ENCODE assay signal across 25 cellular contexts in genomic region chr18:46431522-46432171, GRCh38.
DNase-seq lines count a peak whose midpoint lies in the region; FAIRE-seq and TF ChIP-seq lines count a peak whose summit lies in the region.
"Had no signal": no experiment of that assay in that cellular context is flagged by ENCODE, and none has a peak within 500 bp of the region (broad histone marks: within the 10 kb centered on the region; RNA-seq: fewer than 3 reads in every experiment).

No MANE protein-coding gene starts in this region.

- H3K27me3 Mint-ChIP-seq in nephron progenitor cell (ENCODE audit: low read depth, poor library complexity), result peaks cover 5% of the 10 kb centered on the region
- H3K27me3 Mint-ChIP-seq: activated CD8-positive, alpha-beta T cell treated with anti-CD3 and anti-CD28 coated beads for 36 hours; progenitor cell of endocrine pancreas had no signal

- H3K4me3 Mint-ChIP-seq in nephron progenitor cell, result peak overlapping the region; percentile 18
- H3K4me3 Mint-ChIP-seq: activated CD8-positive, alpha-beta T cell treated with anti-CD3 and anti-CD28 coated beads for 36 hours; activated naive CD8-positive, alpha-beta T cell treated with anti-CD3 and anti-CD28 coated beads, Interleukin-2, amount 50 U/mL, for 24 hours; effector memory CD8-positive, alpha-beta T cell; mesothelial cell of epicardium; nephron had no signal

- no peak overlapping the region for H3K9ac ChIP-seq in Loucy (ENCODE audit: low read depth, low read length, poor library complexity, severe bottlenecking)
- H3K9ac ChIP-seq in H1 (replicated peaks in 1 of 4; ENCODE audit: extremely low read depth in 1 of 4, low read depth in 3 of 4, low read length in 3 of 4), result no peak overlapping the region

- H2BK15ac ChIP-seq in H1 (ENCODE audit: low read length), result no peak overlapping the region

- no peaks in the 10 kb centered on the region for H3K9me2 ChIP-seq in Loucy (replicated peaks; ENCODE audit: low read depth, low read length)

- CTCF ChIA-PET in H1 (lab: Charles Lee; ENCODE audit: partially characterized antibody), result interaction anchor here (1.1 to 4.3 kb wide), 11 partner anchors 9 to 226 kb away, joined by 3 to 33 read pairs (median 6); partner anchors contain the start of gene LOXHD1

- no peak overlapping the region for H3K23ac ChIP-seq in H1 (ENCODE audit: insufficient read length)

- no peak overlapping the region for H4K5ac ChIP-seq in H1 (ENCODE audit: insufficient read length, low read depth, low read length)

- no peak for TF ChIP-seq POLR2A in H1 (IDR thresholded peaks at IDR 0.05; ENCODE audit: control extremely low read depth in 1 of 2, low read depth in 2 of 2, low read length in 2 of 2)

- H4K8ac ChIP-seq in H1 (ENCODE audit: extremely low read depth, insufficient read depth, low read length), result no peak overlapping the region

- H2BK12ac ChIP-seq in H1 (ENCODE audit: low read depth, low read length), result no peak overlapping the region

- no peaks in the 10 kb centered on the region for H3K36me3 ChIP-seq in Loucy (ENCODE audit: insufficient read depth, low read length)
- H3K36me3 ChIP-seq in H1 (ENCODE audit: control insufficient read depth in 2 of 4, insufficient read depth in 4 of 4, low read length in 3 of 4), result no peaks in the 10 kb centered on the region
- H3K36me3 ChIP-seq: colonic mucosa, esophagus muscularis mucosa, gastroesophageal sphincter had no signal

- H3K36me3 Mint-ChIP-seq in nephron progenitor cell (ENCODE audit: low read depth), result peaks cover 32% of the 10 kb centered on the region
- H3K36me3 Mint-ChIP-seq: mesothelial cell of epicardium had no signal

- H3K27ac ChIP-seq in H1 (ENCODE audit: low read depth, low read length), result no peak overlapping the region
- H3K27ac ChIP-seq: colonic mucosa, esophagus muscularis mucosa, gastroesophageal sphincter had no signal

- no peaks in the 10 kb centered on the region for H3K79me2 ChIP-seq in Loucy (ENCODE audit: insufficient read depth, low read length)
- H3K79me2 ChIP-seq in H1 (ENCODE audit: control insufficient read depth in 1 of 2, insufficient read depth in 2 of 2, low read length in 2 of 2), result no peaks in the 10 kb centered on the region

- TF ChIP-seq CTCF in Loucy (conservative IDR thresholded peaks at IDR 0.05; ENCODE audit: low read length) (no peak), H1 (IDR thresholded peaks at IDR 0.05; ENCODE audit: control extremely low read depth in 1 of 3, insufficient read depth in 1 of 3, low read depth in 1 of 3, low read length in 3 of 3) (no peak), nephron progenitor cell (IDR thresholded peaks at IDR 0.05) (no peak)

- no peak overlapping the region for H4K91ac ChIP-seq in H1 (replicated peaks; ENCODE audit: insufficient read length, low read length)

- FAIRE-seq in H1 (lab: Jason Lieb, UNC), result no peak
- FAIRE-seq: GM12878, HTR-8/SVneo had no signal

- peak; percentile 61 for DNase-seq in G401 (ENCODE audit: low spot score)
- no peak for DNase-seq in H1 (ENCODE audit: low read depth in 1 of 2, low spot score in 2 of 2)
- no peak for DNase-seq in nephron progenitor cell
- no peak for DNase-seq in 8988T
- no peak for DNase-seq in LoVo (ENCODE audit: low spot score)
- DNase-seq in T-helper 2 cell, result no peak
- DNase-seq: activated CD4-positive, CD25-positive, alpha-beta regulatory T cell treated with anti-CD3 and anti-CD28 coated beads, Interleukin-2, amount 50 U/mL, for 72 hours; activated CD8-positive, alpha-beta T cell treated with anti-CD3 and anti-CD28 coated beads for 36 hours; activated gamma-delta T cell; activated naive CD8-positive, alpha-beta T cell treated with anti-CD3 and anti-CD28 coated beads, Interleukin-2, amount 50 U/mL, for 24 hours; colonic mucosa; DMS79; effector memory CD8-positive, alpha-beta T cell; Karpas-422; left colon; NCI-H187 treated with DMSO at 0.1 percent for 48 hours; SHP77 had no signal

- H3K56ac ChIP-seq in H1 (replicated peaks; ENCODE audit: insufficient read length, low read depth, low read length), result no peak overlapping the region

- H2BK20ac ChIP-seq in H1 (ENCODE audit: low read length), result no peak overlapping the region

- H3K4me2 ChIP-seq in Loucy (ENCODE audit: low read depth, low read length, poor library complexity, severe bottlenecking) (no peak overlapping the region), H1 (ENCODE audit: insufficient read depth in 1 of 2, low read depth in 2 of 2, low read length in 2 of 2) (peak overlapping the region; percentile 36 to 43; a peak in 3 of 4 replicates)

- H3K18ac ChIP-seq in H1 (ENCODE audit: extremely low read depth, low read length), result no peak overlapping the region; the same call in 1 of the 2 replicates

- 74% methylated on average over 4 of the region's 4 CpGs; no CpG with 5 or more reads in 1 of the 2 experiments for WGBS in H1 (ENCODE audit: extremely low coverage in 1 of 2, insufficient coverage in 1 of 2, insufficient read length in 1 of 2, insufficient replicate concordance in 2 of 2, low coverage in 1 of 2, low lambda C conversion rate in 2 of 2, missing lambda C conversion rate in 1 of 2), 2 experiments

- H3K9me3 Mint-ChIP-seq in nephron progenitor cell, result no peaks in the 10 kb centered on the region
- H3K9me3 Mint-ChIP-seq: activated CD8-positive, alpha-beta T cell treated with anti-CD3 and anti-CD28 coated beads for 36 hours; activated naive CD8-positive, alpha-beta T cell treated with anti-CD3 and anti-CD28 coated beads, Interleukin-2, amount 50 U/mL, for 24 hours; effector memory CD8-positive, alpha-beta T cell; mesothelial cell of epicardium; nephron had no signal

- H3K4ac ChIP-seq in H1 (replicated peaks; ENCODE audit: insufficient read length, low read depth, low read length), result no peak overlapping the region

- POLR2A ChIA-PET in H1 (lab: Charles Lee; ENCODE audit: partially characterized antibody), result interaction anchor here (1.0 to 2.8 kb wide), 4 partner anchors 10 to 23 kb away, joined by 4 to 8 read pairs (median 6); no protein-coding TSS in a partner anchor

- H3K9me3 ChIP-seq in Loucy (ENCODE audit: insufficient read depth, low read depth, low read length) (no peaks in the 10 kb centered on the region), H1 (ENCODE audit: insufficient read depth in 2 of 2, low read depth in 1 of 2, low read length in 1 of 2) (no peaks in the 10 kb centered on the region)
- H3K9me3 ChIP-seq: colonic mucosa, esophagus muscularis mucosa, gastroesophageal sphincter had no signal

- H4K20me1 ChIP-seq in Loucy (ENCODE audit: insufficient read depth, low read length, poor library complexity, severe bottlenecking) (no peaks in the 10 kb centered on the region), H1 (replicated peaks in 1 of 2; ENCODE audit: control insufficient read depth in 1 of 2, insufficient read depth in 2 of 2, low read length in 2 of 2) (no peaks in the 10 kb centered on the region)

- no peak overlapping the region for H3K14ac ChIP-seq in H1 (ENCODE audit: insufficient read length)

- H3K4me1 ChIP-seq in Loucy (ENCODE audit: insufficient read depth, low read length, poor library complexity, severe bottlenecking), result no peaks in the 10 kb centered on the region
- H3K4me1 ChIP-seq in H1 (replicated peaks in 1 of 4; ENCODE audit: control insufficient read depth in 3 of 4, insufficient read depth in 4 of 4, low read length in 3 of 4), result peaks cover 0 to 17% (median 9%) of the 10 kb centered on the region in 4 experiments; a peak in 6 of 7 replicates
- H3K4me1 ChIP-seq: colonic mucosa, esophagus muscularis mucosa, gastroesophageal sphincter had no signal

- peak overlapping the region; percentile 23; the same call in 1 of the 2 replicates for H2AFZ ChIP-seq in Loucy (ENCODE audit: low read length)
- H2AFZ ChIP-seq in H1 (ENCODE audit: low read length), result no peak overlapping the region

- no peak overlapping the region for H2BK5ac ChIP-seq in H1 (ENCODE audit: low read depth, low read length)

- in situ Hi-C loops in G401 (cut with HindIII; ENCODE audit: low sequenced_read_pairs), result no loop called here

- H3K4me3 ChIP-seq in Loucy (ENCODE audit: low read length, poor library complexity, severe bottlenecking) (no peak overlapping the region), H1 (ENCODE audit: extremely low read depth in 1 of 4, insufficient read depth in 2 of 4, low read depth in 3 of 4, low read length in 4 of 4) (no peak overlapping the region)
- H3K4me3 ChIP-seq: colonic mucosa, esophagus muscularis mucosa, gastroesophageal sphincter, GM12878 had no signal

- no peak overlapping the region for H2AK5ac ChIP-seq in H1 (ENCODE audit: low read depth, low read length)

- no peak for TF ChIP-seq RAD21 in H1 (IDR thresholded peaks at IDR 0.05 in 1 of 2, conservative IDR thresholded peaks at IDR 0.05 in 1 of 2; ENCODE audit: low read depth in 2 of 2, low read length in 2 of 2)

- peaks cover 2% of the 10 kb centered on the region; the same call in 1 of the 2 replicates for H3K23me2 ChIP-seq in H1 (ENCODE audit: low read depth, low read length)

- peak overlapping the region; percentile 70 for H3K27ac Mint-ChIP-seq in nephron progenitor cell
- H3K27ac Mint-ChIP-seq: activated CD8-positive, alpha-beta T cell treated with anti-CD3 and anti-CD28 coated beads for 36 hours; activated naive CD8-positive, alpha-beta T cell treated with anti-CD3 and anti-CD28 coated beads, Interleukin-2, amount 50 U/mL, for 24 hours; effector memory CD8-positive, alpha-beta T cell; mesothelial cell of epicardium; progenitor cell of endocrine pancreas had no signal

- H3K27me3 ChIP-seq in Loucy (ENCODE audit: insufficient read depth, low read length, poor library complexity, severe bottlenecking) (no peaks in the 10 kb centered on the region), H1 (replicated peaks in 1 of 4; ENCODE audit: control insufficient read depth in 3 of 4, extremely low read depth in 1 of 4, insufficient read depth in 3 of 4, low read length in 3 of 4) (no peaks in the 10 kb centered on the region)
- H3K27me3 ChIP-seq: colonic mucosa, esophagus muscularis mucosa had no signal

- H2BK120ac ChIP-seq in H1 (replicated peaks; ENCODE audit: low read depth, low read length), result no peak overlapping the region

- no peaks in the 10 kb centered on the region for H3F3A ChIP-seq in Loucy (ENCODE audit: low read depth)

- no peak for TF ChIP-seq EP300 in H1 (IDR thresholded peaks at IDR 0.05; ENCODE audit: borderline replicate concordance in 1 of 2, low read depth in 2 of 2, low read length in 2 of 2)

- no peaks in the 10 kb centered on the region for H3K79me1 ChIP-seq in H1 (ENCODE audit: low read depth, low read length)

- peaks cover 68% of the 10 kb centered on the region for H3K4me1 Mint-ChIP-seq in nephron progenitor cell
- H3K4me1 Mint-ChIP-seq: activated naive CD8-positive, alpha-beta T cell treated with anti-CD3 and anti-CD28 coated beads, Interleukin-2, amount 50 U/mL, for 24 hours had no signal

TF ChIP-seq in H1, 55 proteins besides CTCF, POLR2A, EP300 and RAD21 (continues in another document):
- TF ChIP-seq JUND (IDR thresholded peaks at IDR 0.05; ENCODE audit: low read length) (no peak), SRF (IDR thresholded peaks at IDR 0.05; ENCODE audit: low read depth, low read length) (no peak), RFX5 (IDR thresholded peaks at IDR 0.05; ENCODE audit: borderline replicate concordance, low read depth, low read length) (no peak), CBX5 (IDR thresholded peaks at IDR 0.05; ENCODE audit: low read depth, low read length) (no peak), BACH1 (IDR thresholded peaks at IDR 0.05; ENCODE audit: low read length) (no peak), RBBP5 (IDR thresholded peaks at IDR 0.05; ENCODE audit: borderline replicate concordance, low read depth, low read length) (no peak)
